In the genomic region with DNA sequence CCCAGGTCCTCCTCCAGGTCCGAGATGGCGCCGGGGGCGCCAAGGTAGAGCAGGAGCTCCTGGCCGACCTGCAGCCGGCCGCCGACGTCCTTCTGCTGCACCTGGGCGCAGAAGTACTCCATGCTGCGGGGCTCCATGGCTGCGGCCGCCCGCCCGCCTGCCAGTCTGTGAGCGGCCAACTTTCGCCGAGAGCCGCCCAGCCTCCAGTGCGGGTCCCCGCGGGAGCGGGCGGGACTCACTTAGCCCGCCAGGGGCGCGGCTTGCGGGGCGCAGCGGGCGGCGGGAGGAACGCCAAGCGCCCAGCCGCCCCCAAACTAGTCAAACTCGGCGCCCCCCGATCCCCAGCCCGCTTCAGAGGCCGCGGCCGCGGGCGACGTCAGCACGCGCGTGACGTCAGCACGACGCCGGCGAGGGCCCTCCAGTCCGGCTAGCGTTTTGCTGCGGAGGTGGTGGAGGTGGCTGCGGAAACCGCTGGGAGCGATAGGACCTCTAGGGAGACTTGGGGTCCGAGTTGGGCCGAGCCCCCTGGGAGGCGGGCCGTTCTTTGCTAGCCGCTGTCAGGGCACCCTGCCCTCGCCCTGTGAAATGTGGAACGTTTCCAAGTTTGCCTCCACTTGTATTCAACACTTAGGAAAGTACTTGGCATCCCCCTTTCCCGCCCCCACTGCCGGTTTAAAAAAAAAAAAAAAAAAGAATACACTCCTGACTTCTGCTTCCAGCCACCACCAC, we compare ENCODE assay signal across 8 cellular contexts. TPM values are rescaled to one million over a fixed set of nuclear protein-coding genes. Genes with fewer than 3 reads are reported as not detected.
DNase-seq lines count a peak whose midpoint lies in the region; ATAC-seq lines count a peak whose summit lies in the region.

A gene (minus strand): TSS at position 389 of the 729 bp plus-strand sequence. CDS start 252 bp downstream, at position 137.

- H3K9me3 Mint-ChIP-seq in CD4-positive, alpha-beta memory T cell: no peaks in the 10 kb centered on the region
- no peaks in the 10 kb centered on the region for H3K9me3 Mint-ChIP-seq in memory B cell

- peaks cover 8 to 20% (median 13%) of the 10 kb centered on the region in 4 donors for H3K4me1 Mint-ChIP-seq in CD4-positive, alpha-beta memory T cell
- peaks cover 6% of the 10 kb centered on the region for H3K4me1 Mint-ChIP-seq in memory B cell

- peak; percentile 95 for ATAC-seq in GM19455 (IDR thresholded peaks at IDR 0.05; ENCODE audit: unreplicated experiment)
- ATAC-seq in memory B cell (ENCODE audit: low read depth): peak; percentile 85

- intact Hi-C loops in CD4-positive, alpha-beta memory T cell (cut with micrococcal nuclease): loop anchor here (1.0 to 2.0 kb wide), 3 partner anchors 77 to 277 kb away; a partner anchor contains a TSS

- CTCF ChIA-PET in CD4-positive, alpha-beta memory T cell (lab: Charles Lee; ENCODE audit: partially characterized antibody): no interaction called here

- no peaks in the 10 kb centered on the region for H3K27me3 Mint-ChIP-seq in CD4-positive, alpha-beta memory T cell
- H3K27me3 Mint-ChIP-seq in memory B cell: no peaks in the 10 kb centered on the region

- peaks cover 27% of the 10 kb centered on the region for H3K4me1 ChIP-seq in CD4-positive, alpha-beta memory T cell (ENCODE audit: insufficient read depth, low read length)
- H3K4me1 ChIP-seq in effector memory CD4-positive, alpha-beta T cell (ENCODE audit: control insufficient read depth, insufficient read depth, low read length, poor library complexity, severe bottlenecking): peaks cover 5% of the 10 kb centered on the region

- peak within 1 kb of the TSS; percentile 82 for H3K27ac ChIP-seq in CD4-positive, alpha-beta memory T cell (ENCODE audit: low read depth, low read length)
- H3K27ac ChIP-seq in effector memory CD4-positive, alpha-beta T cell (ENCODE audit: insufficient read depth, low read length, poor library complexity, severe bottlenecking): peak within 1 kb of the TSS; percentile 87

- peaks cover 0 to 14% of the 10 kb centered on the region in 2 donors for H3K36me3 Mint-ChIP-seq in CD4-positive, alpha-beta memory T cell
- no peaks in the 10 kb centered on the region for H3K36me3 Mint-ChIP-seq in memory B cell

- peak within 1 kb of the TSS in 6 of 8 donors; percentile 92 to 99 (median 98) for H3K4me3 Mint-ChIP-seq in CD4-positive, alpha-beta memory T cell
- H3K4me3 Mint-ChIP-seq in memory B cell: peak within 1 kb of the TSS; percentile 94

- H3K36me3 ChIP-seq in CD4-positive, alpha-beta memory T cell (ENCODE audit: insufficient read depth, low read length): no peaks in the 10 kb centered on the region
- H3K36me3 ChIP-seq in effector memory CD4-positive, alpha-beta T cell (ENCODE audit: control insufficient read depth, insufficient read depth, low read length): no peaks in the 10 kb centered on the region

- no peaks in the 10 kb centered on the region for H3K9me3 ChIP-seq in CD4-positive, alpha-beta memory T cell (ENCODE audit: control insufficient read depth in 1 of 2, low read length in 2 of 2)
- H3K9me3 ChIP-seq in effector memory CD4-positive, alpha-beta T cell (ENCODE audit: control insufficient read depth, low read length): no peaks in the 10 kb centered on the region

- POLR2A ChIA-PET in CD4-positive, alpha-beta memory T cell (lab: Charles Lee; ENCODE audit: partially characterized antibody): interaction anchor here (0.6 to 2.0 kb wide), 5 partner anchors 12 to 280 kb away, joined by 3 to 10 read pairs (median 5); a partner anchor contains a TSS

- no peaks in the 10 kb centered on the region for H3K27me3 ChIP-seq in CD4-positive, alpha-beta memory T cell (ENCODE audit: insufficient read depth, low read length)
- no peaks in the 10 kb centered on the region for H3K27me3 ChIP-seq in effector memory CD4-positive, alpha-beta T cell (replicated peaks; ENCODE audit: control insufficient read depth, insufficient read depth, low read length, poor library complexity, severe bottlenecking)

- H3K4me3 ChIP-seq in CD4-positive, alpha-beta memory T cell (ENCODE audit: low read length in 2 of 2): peak within 1 kb of the TSS; percentile 53 to 88
- H3K4me3 ChIP-seq in effector memory CD4-positive, alpha-beta T cell (ENCODE audit: insufficient read depth, low read depth, low read length, poor library complexity, severe bottlenecking): peak within 1 kb of the TSS; percentile 90

- H3K27ac Mint-ChIP-seq in CD4-positive, alpha-beta memory T cell: peak within 1 kb of the TSS in 6 of 7 donors; percentile 96 to 99 (median 99)
- peak within 1 kb of the TSS; percentile 90 for H3K27ac Mint-ChIP-seq in memory B cell

- DNase-seq in CD4-positive, alpha-beta memory T cell: peak; percentile 86 to 89 (median 88)
- DNase-seq in HK-2 (ENCODE audit: unreplicated experiment): peak; percentile 80
- peak; percentile 24 for DNase-seq in NK-92 (lab: John Stamatoyannopoulos, UW; ENCODE audit: unreplicated experiment)
- peak; percentile 55 to 72 for DNase-seq in activated CD8-positive, alpha-beta memory T cell treated with anti-CD3 and anti-CD28 coated beads for 1 hour (ENCODE audit: extremely low read depth in 1 of 2, low read depth in 1 of 2)
- DNase-seq in effector memory CD4-positive, alpha-beta T cell: peak; percentile 74 to 79 (median 76)
- DNase-seq in memory B cell (ENCODE audit: low spot score in 2 of 2): peak; percentile 83 to 87
- peak; percentile 70 for DNase-seq in stimulated activated CD8-positive, alpha-beta memory T cell treated with anti-CD3 and anti-CD28 coated beads, Interleukin-12 subunit alpha, Interleukin-12 subunit beta, amount 100 ng/mL, for 1 hour (ENCODE audit: low read depth)

RNA-seq across cellular contexts. Expression of the gene that starts here (rescaled TPM):
- total RNA-seq in CD4-positive, alpha-beta memory T cell: 10 to 100 TPM; 62.1 to 63.0 TPM
- polyA plus RNA-seq in CD4-positive, alpha-beta memory T cell: 10 to 100 TPM in 1 of 2 donors, 1 to 10 TPM in 1; 9.0 to 20.0 TPM

Comparison
In these comparisons a context has a peak if more than half of its experiments do, and no peak if none do; other contexts are left out.
1. Peak in every context shown above with its lines: DNase-seq, ATAC-seq, H3K4me3 ChIP-seq and H3K27ac ChIP-seq.
2. DNase-seq: peak in every context shown above with its lines; median percentile 88 in CD4-positive, alpha-beta memory T cell; 85 in memory B cell; 80 in HK-2; 76 in effector memory CD4-positive, alpha-beta T cell; 70 in stimulated activated CD8-positive, alpha-beta memory T cell treated with anti-CD3 and anti-CD28 coated beads, Interleukin-12 subunit alpha, Interleukin-12 subunit beta, amount 100 ng/mL, for 1 hour; 64 in activated CD8-positive, alpha-beta memory T cell treated with anti-CD3 and anti-CD28 coated beads for 1 hour; 24 in NK-92.